In the genomic region with DNA sequence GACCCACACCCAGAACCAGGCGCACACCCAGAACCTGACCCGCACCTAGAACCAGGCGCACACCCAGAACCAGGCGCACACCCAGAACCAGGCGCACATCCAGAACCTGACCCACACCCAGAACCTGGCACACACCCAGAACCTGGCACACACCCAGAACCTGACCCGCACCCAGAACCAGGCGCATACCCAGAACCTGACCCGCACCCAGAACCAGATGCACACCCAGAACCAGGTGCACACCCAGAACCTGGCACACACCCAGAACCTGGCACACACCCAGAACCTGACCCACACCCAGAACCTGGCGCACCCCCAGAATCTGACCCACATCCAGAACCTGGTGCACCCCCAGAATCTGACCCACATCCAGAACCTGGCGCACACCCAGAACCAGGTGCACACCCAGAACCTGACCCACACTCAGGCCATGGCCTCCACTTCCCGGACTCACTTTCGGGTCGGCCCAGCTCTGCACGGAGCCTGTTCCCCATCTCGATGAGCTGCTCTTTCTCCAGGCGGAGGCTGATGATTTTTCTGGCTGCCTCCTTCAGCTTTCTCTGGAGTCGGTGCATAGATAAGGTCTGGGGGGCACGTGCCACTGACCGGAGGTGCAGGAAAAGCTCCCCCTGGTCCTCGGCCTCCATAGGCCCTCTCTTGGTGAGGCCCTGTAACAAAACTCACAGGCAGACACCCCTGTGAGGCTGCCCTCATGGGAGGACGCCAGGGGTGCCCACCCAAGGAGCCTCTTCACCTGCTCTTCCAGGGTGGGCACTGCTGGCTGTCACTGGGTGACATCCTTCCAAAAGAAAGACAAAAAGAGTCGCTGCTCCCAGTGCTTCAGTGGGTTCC, we compare ENCODE assay signal across 1 cellular context.
TF ChIP-seq lines count a peak whose summit lies in the region.

No MANE protein-coding gene starts in this region.

TF ChIP-seq in GM12878, 131 proteins besides CTCF, POLR2A, EP300 and RAD21:
- TF ChIP-seq MYB (IDR thresholded peaks at IDR 0.05; ENCODE audit: borderline replicate concordance, low read depth, low read length) (no peak), FOXM1 (IDR thresholded peaks at IDR 0.05; ENCODE audit: low read depth, low read length) (peak; percentile 63; the same call in 1 of the 2 replicates), PAX5 (IDR thresholded peaks at IDR 0.05; ENCODE audit: borderline replicate concordance, low read depth, low read length) (peak; percentile 50; the same call in 1 of the 2 replicates)
